In genomic region chr5:134025786-134026185, GRCh38 we compare ENCODE assay signal across 1 cellular context.
TF ChIP-seq lines count a peak whose summit lies in the region.

No MANE protein-coding gene starts in this region.

TF ChIP-seq in SK-N-SH, 30 proteins besides CTCF, POLR2A, EP300 and RAD21:
- TF ChIP-seq FOXM1 (IDR thresholded peaks at IDR 0.05; ENCODE audit: low read depth) (no peak), PBX3 (IDR thresholded peaks at IDR 0.05) (no peak), SMC3 (IDR thresholded peaks at IDR 0.05; ENCODE audit: low read depth, low read length) (no peak), FOSL2 (IDR thresholded peaks at IDR 0.05; ENCODE audit: borderline replicate concordance, low read depth) (no peak), EZH2phosphoT487 (IDR thresholded peaks at IDR 0.05; ENCODE audit: borderline replicate concordance, low read depth) (no peak), GATA2 (CRISPR knock-in tag; IDR thresholded peaks at IDR 0.05) (no peak), POLR2AphosphoS5 (IDR thresholded peaks at IDR 0.05; ENCODE audit: low read depth, low read length) (no peak), USF1 (IDR thresholded peaks at IDR 0.05; ENCODE audit: borderline replicate concordance, low read depth) (no peak), IRF3 (IDR thresholded peaks at IDR 0.05; ENCODE audit: low read depth, low read length) (no peak), ELF1 (IDR thresholded peaks at IDR 0.05) (no peak), GABPA (IDR thresholded peaks at IDR 0.05; ENCODE audit: low read depth) (no peak), MXI1 (IDR thresholded peaks at IDR 0.05; ENCODE audit: low read depth, low read length) (no peak)
